In the genomic region with DNA sequence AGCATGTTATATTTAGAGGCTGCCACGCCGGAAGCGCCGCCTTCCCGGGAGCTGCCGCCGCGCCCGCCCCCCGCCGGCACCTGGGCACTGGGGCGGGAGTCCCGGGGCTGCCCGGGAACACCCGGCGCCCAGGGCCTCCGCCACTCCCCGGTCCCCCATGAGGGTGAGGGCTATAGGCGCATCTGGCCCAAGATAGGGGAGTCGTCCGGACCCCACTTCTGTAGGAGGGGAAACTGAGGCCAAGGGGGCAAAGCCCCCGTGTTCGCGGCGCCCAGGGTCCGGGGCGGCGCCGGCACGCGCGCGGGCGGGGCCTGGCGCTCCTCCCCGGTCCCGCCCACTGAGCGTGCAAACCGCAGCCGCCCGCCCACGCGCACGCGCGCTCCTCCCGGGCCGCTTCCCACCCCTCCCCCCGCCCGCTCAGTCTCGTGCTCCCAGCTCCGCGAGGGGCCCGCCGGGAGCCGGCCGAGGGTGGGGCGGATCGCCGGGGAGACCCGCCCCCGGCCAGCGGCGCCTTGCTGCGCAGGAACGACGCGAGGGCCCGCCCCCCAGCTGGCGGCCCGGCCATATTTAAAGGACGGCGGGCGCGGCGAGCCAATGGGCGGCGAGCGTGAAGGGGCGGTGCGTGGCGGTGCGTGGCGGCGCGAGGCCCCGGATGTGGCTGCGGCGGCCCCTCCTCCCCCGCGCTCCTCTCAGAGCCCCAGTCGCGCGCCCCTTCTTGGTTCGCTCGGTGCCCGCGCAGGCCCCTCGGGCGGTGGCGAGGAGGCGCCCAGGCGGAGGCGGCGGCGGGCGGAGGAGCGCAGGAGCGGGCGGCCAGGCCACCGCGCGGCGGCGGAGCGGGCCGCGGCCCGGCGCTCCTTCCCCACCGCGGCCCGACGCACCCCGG, we compare ENCODE assay signal across 8 cellular contexts. TPM values are rescaled to one million over a fixed set of nuclear protein-coding genes. Genes with fewer than 3 reads are reported as not detected.
A peak's percentile ranks its signal among the peaks of the same experiment; 100 is the strongest.
DNase-seq lines count a peak whose midpoint lies in the region; ATAC-seq and TF ChIP-seq lines count a peak whose summit lies in the region.

A gene (plus strand): TSS at position 700 of the 883 bp plus-strand sequence. CDS start 192 bp downstream, outside the sequence.

- H3K9me3 ChIP-seq in CD8-positive, alpha-beta memory T cell (ENCODE audit: low read length), result no peaks in the 10 kb centered on the region
- no peaks in the 10 kb centered on the region for H3K9me3 ChIP-seq in ectodermal cell (ENCODE audit: control insufficient read depth, low read length)
- H3K9me3 ChIP-seq in lung (ENCODE audit: control insufficient read depth in 2 of 2, insufficient read depth in 1 of 2, low read length in 1 of 2), result peaks cover 0 to 3% of the 10 kb centered on the region in 2 donors

- WGBS in ectodermal cell, 2 experiments, result 0% methylated on average over 125 of the region's 125 CpGs
- 1% methylated on average over 70 to 125 of the region's 125 CpGs for WGBS in lung, 2 donors

- H3K27me3 ChIP-seq in CD8-positive, alpha-beta memory T cell (ENCODE audit: insufficient read depth, low read length, poor library complexity, severe bottlenecking), result no peaks in the 10 kb centered on the region
- H3K27me3 ChIP-seq in ectodermal cell (ENCODE audit: control insufficient read depth, insufficient read depth, low read length, poor library complexity, severe bottlenecking), result no peaks in the 10 kb centered on the region
- no peaks in the 10 kb centered on the region for H3K27me3 ChIP-seq in lung (ENCODE audit: control insufficient read depth, insufficient read depth)

- ATAC-seq in GM19468 (IDR thresholded peaks at IDR 0.05; ENCODE audit: extremely low read depth, unreplicated experiment) (peak; percentile 81), lung (ENCODE audit: insufficient read depth, low FRiP score) (peak; percentile 90)

- peak within 1 kb of the TSS; percentile 76 for H3K27ac ChIP-seq in CD8-positive, alpha-beta memory T cell (ENCODE audit: low read depth, low read length)
- H3K27ac ChIP-seq in ectodermal cell (ENCODE audit: insufficient read depth, low read depth, low read length, poor library complexity, severe bottlenecking), result peak within 1 kb of the TSS; percentile 57
- peak within 1 kb of the TSS; percentile 94 to 98 for H3K27ac ChIP-seq in lung (ENCODE audit: low read depth in 1 of 2, low read length in 1 of 2)

- peak; percentile 91 to 97 (median 96) for DNase-seq in CD8-positive, alpha-beta memory T cell
- DNase-seq in HS-5 (ENCODE audit: low read depth) (peak; percentile 80), NK-92 (lab: John Stamatoyannopoulos, UW; ENCODE audit: unreplicated experiment) (peak; percentile 66), lung (ENCODE audit: low spot score) (peak; percentile 93)
- DNase-seq in activated CD8-positive, alpha-beta memory T cell treated with anti-CD3 and anti-CD28 coated beads for 1 hour (ENCODE audit: extremely low read depth in 1 of 2, low read depth in 1 of 2), result peak; percentile 82 to 96
- DNase-seq in stimulated activated CD4-positive, alpha-beta T cell treated with anti-CD3 and anti-CD28 coated beads, TNF-alpha, amount 100 ng/mL, for 24 hours (ENCODE audit: low read depth in 3 of 3), result peak; percentile 91 to 98 (median 95)

- peak within 1 kb of the TSS; percentile 87 to 98 (median 96) for H3K27ac Mint-ChIP-seq in CD8-positive, alpha-beta memory T cell

- no peak for TF ChIP-seq CTCF in lung (IDR thresholded peaks at IDR 0.05; ENCODE audit: control extremely low read depth, extremely low read depth)

- peaks cover 52% of the 10 kb centered on the region for H3K4me1 ChIP-seq in CD8-positive, alpha-beta memory T cell (ENCODE audit: insufficient read depth, low read length)
- H3K4me1 ChIP-seq in ectodermal cell (ENCODE audit: control insufficient read depth, insufficient read depth, low read length) (peaks cover 35% of the 10 kb centered on the region), lung (ENCODE audit: control insufficient read depth in 2 of 2, insufficient read depth in 2 of 2, low read length in 2 of 2) (peaks cover 0 to 9% of the 10 kb centered on the region in 2 donors)

- peak within 1 kb of the TSS; percentile 60 for H3K4me3 ChIP-seq in CD8-positive, alpha-beta memory T cell (ENCODE audit: low read length)
- H3K4me3 ChIP-seq in ectodermal cell (ENCODE audit: insufficient read depth, low read depth, low read length) (peak within 1 kb of the TSS; percentile 79), lung (peak within 1 kb of the TSS; percentile 76)

- H3K9me3 Mint-ChIP-seq in CD8-positive, alpha-beta memory T cell, result peaks cover 0 to 6% (median 5%) of the 10 kb centered on the region in 5 donors

- peaks cover 3 to 37% (median 10%) of the 10 kb centered on the region in 3 donors for H3K36me3 Mint-ChIP-seq in CD8-positive, alpha-beta memory T cell

- peaks cover 46 to 62% (median 51%) of the 10 kb centered on the region in 3 donors for H3K4me1 Mint-ChIP-seq in CD8-positive, alpha-beta memory T cell

- peak within 1 kb of the TSS; percentile 88 to 93 (median 90) for H3K4me3 Mint-ChIP-seq in CD8-positive, alpha-beta memory T cell

- POLR2A ChIA-PET in CD8-positive, alpha-beta memory T cell (lab: Charles Lee), result interaction anchor here (0.6 to 3.2 kb wide), 8 partner anchors 14 to 816 kb away, joined by 3 to 61 read pairs (median 6); a partner anchor contains a TSS

- CTCF ChIA-PET in CD8-positive, alpha-beta memory T cell (lab: Charles Lee), result interaction anchor here (1.2 to 2.3 kb wide), 5 partner anchors 14 to 113 kb away, joined by 3 to 9 read pairs (median 7); a partner anchor contains a TSS

- peaks cover 18% of the 10 kb centered on the region for H3K36me3 ChIP-seq in CD8-positive, alpha-beta memory T cell (ENCODE audit: insufficient read depth, low read length)
- peaks cover 15% of the 10 kb centered on the region for H3K36me3 ChIP-seq in ectodermal cell (ENCODE audit: control insufficient read depth, insufficient read depth, low read length)
- peaks cover 3 to 15% of the 10 kb centered on the region in 2 donors for H3K36me3 ChIP-seq in lung (ENCODE audit: control insufficient read depth in 2 of 2, insufficient read depth in 2 of 2, low read length in 2 of 2)

- H3K27me3 Mint-ChIP-seq in CD8-positive, alpha-beta memory T cell, result peaks cover 0 to 3% of the 10 kb centered on the region in 2 donors

RNA-seq across cellular contexts. Expression of the gene that starts here (rescaled TPM):
- 10 to 100 TPM; 35.8 to 36.4 TPM for total RNA-seq in CD8-positive, alpha-beta memory T cell
- 1.1 TPM for polyA plus RNA-seq in CD8-positive, alpha-beta memory T cell
- polyA plus RNA-seq in ectodermal cell (2013, experiment 1 of 4), result 91.0 TPM
- polyA plus RNA-seq in ectodermal cell (2013, experiment 2 of 4), result 90.3 TPM
- polyA plus RNA-seq in ectodermal cell (2013, experiment 3 of 4), result 64.4 TPM
- polyA plus RNA-seq in ectodermal cell (2013, experiment 4 of 4), result 71.8 TPM
- total RNA-seq in lung, result 10 to 100 TPM; 31.7 to 41.7 TPM
- polyA plus RNA-seq in lung, result 10 to 100 TPM; 16.4 to 24.0 TPM

Comparison
In these comparisons a context has a peak if more than half of its experiments do, and no peak if none do; other contexts are left out.
1. Peak in every context shown above with its lines: DNase-seq, ATAC-seq, H3K4me3 ChIP-seq and H3K27ac ChIP-seq.